In the genomic region with DNA sequence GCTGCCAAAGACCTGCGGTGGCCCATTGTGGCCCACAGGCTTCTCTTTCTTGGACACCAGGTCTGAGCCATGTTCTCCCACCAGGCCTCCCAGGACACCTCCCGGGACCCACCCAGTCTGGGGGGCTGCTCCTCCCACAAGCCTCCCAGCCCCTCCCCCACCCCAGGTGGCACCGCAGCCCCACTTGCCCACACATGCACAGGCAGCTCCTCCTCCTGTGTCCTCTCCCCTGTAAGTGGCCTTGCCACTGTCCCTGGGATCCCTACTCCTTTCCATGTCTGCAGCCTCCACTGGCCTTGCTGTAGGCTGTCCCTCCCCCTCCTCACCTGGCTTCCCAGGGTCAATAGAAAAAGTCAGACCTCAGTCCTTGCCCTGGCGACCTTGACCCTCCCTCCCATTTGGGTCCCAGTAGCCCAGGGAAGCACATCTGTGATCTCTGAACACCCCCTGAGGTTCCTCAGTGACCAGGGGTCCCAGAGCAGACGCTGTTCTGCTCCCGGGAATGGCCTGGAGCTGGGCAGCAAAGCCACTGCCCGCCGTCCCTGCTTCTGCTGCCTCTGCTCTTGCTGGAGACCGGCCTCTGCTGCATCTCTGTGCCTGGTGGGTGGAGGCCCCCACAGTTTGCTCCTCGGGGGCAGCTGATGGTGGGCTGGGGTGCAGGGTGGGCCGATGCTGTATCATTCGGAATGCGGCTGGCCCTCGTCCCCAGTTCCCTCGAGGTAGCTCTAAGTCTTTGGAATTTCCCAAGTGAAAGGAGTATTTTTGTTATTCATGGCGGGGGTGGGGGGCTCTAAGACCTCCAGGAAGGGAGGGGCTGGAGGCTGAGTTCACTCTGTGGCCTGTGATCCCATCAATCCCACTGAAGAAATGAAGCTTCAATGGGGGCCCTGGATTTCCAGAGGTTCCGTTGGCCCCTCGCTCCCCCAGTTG, we compare ENCODE assay signal across 1 cellular context.
TF ChIP-seq lines count a peak whose summit lies in the region.

No MANE protein-coding gene starts in this region.

TF ChIP-seq in GM23338, 12 proteins besides CTCF, POLR2A, EP300 and RAD21 (continued from another document):
- TF ChIP-seq, protein P1, sequence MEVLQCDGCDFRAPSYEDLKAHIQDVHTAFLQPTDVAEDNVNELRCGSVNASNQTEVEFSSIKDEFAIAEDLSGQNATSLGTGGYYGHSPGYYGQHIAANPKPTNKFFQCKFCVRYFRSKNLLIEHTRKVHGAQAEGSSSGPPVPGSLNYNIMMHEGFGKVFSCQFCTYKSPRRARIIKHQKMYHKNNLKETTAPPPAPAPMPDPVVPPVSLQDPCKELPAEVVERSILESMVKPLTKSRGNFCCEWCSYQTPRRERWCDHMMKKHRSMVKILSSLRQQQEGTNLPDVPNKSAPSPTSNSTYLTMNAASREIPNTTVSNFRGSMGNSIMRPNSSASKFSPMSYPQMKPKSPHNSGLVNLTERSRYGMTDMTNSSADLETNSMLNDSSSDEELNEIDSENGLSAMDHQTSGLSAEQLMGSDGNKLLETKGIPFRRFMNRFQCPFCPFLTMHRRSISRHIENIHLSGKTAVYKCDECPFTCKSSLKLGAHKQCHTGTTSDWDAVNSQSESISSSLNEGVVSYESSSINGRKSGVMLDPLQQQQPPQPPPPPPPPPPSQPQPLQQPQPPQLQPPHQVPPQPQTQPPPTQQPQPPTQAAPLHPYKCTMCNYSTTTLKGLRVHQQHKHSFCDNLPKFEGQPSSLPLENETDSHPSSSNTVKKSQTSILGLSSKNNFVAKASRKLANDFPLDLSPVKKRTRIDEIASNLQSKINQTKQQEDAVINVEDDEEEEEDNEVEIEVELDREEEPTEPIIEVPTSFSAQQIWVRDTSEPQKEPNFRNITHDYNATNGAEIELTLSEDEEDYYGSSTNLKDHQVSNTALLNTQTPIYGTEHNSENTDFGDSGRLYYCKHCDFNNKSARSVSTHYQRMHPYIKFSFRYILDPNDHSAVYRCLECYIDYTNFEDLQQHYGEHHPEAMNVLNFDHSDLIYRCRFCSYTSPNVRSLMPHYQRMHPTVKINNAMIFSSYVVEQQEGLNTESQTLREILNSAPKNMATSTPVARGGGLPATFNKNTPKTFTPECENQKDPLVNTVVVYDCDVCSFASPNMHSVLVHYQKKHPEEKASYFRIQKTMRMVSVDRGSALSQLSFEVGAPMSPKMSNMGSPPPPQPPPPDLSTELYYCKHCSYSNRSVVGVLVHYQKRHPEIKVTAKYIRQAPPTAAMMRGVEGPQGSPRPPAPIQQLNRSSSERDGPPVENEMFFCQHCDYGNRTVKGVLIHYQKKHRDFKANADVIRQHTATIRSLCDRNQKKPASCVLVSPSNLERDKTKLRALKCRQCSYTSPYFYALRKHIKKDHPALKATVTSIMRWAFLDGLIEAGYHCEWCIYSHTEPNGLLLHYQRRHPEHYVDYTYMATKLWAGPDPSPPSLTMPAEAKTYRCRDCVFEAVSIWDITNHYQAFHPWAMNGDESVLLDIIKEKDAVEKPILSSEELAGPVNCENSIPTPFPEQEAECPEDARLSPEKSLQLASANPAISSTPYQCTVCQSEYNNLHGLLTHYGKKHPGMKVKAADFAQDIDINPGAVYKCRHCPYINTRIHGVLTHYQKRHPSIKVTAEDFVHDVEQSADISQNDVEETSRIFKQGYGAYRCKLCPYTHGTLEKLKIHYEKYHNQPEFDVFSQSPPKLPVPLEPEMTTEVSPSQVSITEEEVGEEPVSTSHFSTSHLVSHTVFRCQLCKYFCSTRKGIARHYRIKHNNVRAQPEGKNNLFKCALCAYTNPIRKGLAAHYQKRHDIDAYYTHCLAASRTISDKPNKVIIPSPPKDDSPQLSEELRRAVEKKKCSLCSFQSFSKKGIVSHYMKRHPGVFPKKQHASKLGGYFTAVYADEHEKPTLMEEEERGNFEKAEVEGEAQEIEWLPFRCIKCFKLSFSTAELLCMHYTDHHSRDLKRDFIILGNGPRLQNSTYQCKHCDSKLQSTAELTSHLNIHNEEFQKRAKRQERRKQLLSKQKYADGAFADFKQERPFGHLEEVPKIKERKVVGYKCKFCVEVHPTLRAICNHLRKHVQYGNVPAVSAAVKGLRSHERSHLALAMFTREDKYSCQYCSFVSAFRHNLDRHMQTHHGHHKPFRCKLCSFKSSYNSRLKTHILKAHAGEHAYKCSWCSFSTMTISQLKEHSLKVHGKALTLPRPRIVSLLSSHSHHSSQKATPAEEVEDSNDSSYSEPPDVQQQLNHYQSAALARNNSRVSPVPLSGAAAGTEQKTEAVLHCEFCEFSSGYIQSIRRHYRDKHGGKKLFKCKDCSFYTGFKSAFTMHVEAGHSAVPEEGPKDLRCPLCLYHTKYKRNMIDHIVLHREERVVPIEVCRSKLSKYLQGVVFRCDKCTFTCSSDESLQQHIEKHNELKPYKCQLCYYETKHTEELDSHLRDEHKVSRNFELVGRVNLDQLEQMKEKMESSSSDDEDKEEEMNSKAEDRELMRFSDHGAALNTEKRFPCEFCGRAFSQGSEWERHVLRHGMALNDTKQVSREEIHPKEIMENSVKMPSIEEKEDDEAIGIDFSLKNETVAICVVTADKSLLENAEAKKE (CRISPR knock-in tag; IDR thresholded peaks at IDR 0.05), result no peak
- no peak for TF ChIP-seq JUNB (IDR thresholded peaks at IDR 0.05; ENCODE audit: unreplicated experiment)
- TF ChIP-seq, protein P2, sequence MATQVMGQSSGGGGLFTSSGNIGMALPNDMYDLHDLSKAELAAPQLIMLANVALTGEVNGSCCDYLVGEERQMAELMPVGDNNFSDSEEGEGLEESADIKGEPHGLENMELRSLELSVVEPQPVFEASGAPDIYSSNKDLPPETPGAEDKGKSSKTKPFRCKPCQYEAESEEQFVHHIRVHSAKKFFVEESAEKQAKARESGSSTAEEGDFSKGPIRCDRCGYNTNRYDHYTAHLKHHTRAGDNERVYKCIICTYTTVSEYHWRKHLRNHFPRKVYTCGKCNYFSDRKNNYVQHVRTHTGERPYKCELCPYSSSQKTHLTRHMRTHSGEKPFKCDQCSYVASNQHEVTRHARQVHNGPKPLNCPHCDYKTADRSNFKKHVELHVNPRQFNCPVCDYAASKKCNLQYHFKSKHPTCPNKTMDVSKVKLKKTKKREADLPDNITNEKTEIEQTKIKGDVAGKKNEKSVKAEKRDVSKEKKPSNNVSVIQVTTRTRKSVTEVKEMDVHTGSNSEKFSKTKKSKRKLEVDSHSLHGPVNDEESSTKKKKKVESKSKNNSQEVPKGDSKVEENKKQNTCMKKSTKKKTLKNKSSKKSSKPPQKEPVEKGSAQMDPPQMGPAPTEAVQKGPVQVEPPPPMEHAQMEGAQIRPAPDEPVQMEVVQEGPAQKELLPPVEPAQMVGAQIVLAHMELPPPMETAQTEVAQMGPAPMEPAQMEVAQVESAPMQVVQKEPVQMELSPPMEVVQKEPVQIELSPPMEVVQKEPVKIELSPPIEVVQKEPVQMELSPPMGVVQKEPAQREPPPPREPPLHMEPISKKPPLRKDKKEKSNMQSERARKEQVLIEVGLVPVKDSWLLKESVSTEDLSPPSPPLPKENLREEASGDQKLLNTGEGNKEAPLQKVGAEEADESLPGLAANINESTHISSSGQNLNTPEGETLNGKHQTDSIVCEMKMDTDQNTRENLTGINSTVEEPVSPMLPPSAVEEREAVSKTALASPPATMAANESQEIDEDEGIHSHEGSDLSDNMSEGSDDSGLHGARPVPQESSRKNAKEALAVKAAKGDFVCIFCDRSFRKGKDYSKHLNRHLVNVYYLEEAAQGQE (IDR thresholded peaks at IDR 0.05; ENCODE audit: unreplicated experiment), result no peak
- TF ChIP-seq EZH2 (IDR thresholded peaks at IDR 0.05; ENCODE audit: low read depth, unreplicated experiment), result no peak
- TF ChIP-seq EZH2phosphoT487 (IDR thresholded peaks at IDR 0.05; ENCODE audit: unreplicated experiment), result no peak
- TF ChIP-seq NANOG (IDR thresholded peaks at IDR 0.05; ENCODE audit: borderline replicate concordance), result no peak
